ENCODE assay signal across 1 cellular context in the genomic region with DNA sequence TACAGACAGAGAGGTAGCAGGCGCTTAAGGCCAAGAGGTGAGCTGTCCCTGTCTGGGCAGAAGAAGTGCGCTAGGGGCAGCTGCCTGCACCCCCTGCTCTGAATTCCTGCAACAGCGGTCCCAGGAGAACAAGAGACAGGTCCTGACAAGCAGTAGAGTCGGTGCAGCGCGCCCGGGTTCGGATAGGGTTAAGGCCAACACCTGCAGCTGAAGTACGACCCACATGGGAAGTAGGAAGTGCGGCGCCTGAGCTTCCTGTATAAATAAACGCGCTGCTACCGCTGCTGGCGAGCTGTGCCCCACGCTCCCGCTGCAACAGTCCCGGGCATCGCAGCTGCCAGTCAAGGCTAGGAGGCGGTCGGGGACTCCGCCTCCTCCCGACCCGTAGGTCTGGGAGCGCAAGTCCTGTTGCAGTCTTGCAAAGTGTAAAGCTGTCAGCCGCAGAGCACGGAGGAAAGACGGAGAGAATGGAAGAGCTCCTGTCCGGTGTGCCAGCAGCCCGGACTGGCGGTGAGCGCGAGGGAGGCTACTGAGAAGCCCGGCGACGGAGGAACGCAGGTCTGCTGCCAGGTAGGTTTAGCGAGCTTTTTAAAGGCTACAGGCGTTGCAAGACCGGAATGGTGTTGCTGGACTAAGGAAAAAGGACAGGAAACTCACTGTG.
TF ChIP-seq lines count a peak whose summit lies in the region.

Gene RNF144B, plus strand, starts transcription at position 290 of the 661 bp plus-strand sequence. CDS start 12,185 bp downstream, outside the sequence.

TF ChIP-seq in HEK293, 187 proteins besides CTCF, POLR2A, EP300 and RAD21 (continued from another document and continues in another):
- TF ChIP-seq, protein P1, sequence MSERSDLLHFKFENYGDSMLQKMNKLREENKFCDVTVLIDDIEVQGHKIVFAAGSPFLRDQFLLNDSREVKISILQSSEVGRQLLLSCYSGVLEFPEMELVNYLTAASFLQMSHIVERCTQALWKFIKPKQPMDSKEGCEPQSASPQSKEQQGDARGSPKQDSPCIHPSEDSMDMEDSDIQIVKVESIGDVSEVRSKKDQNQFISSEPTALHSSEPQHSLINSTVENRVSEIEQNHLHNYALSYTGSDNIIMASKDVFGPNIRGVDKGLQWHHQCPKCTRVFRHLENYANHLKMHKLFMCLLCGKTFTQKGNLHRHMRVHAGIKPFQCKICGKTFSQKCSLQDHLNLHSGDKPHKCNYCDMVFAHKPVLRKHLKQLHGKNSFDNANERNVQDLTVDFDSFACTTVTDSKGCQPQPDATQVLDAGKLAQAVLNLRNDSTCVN (tag by site-specific recombination; optimal IDR thresholded peaks at IDR 0.05), result peak; percentile 66
- peak; percentile 76; the same call in 1 of the 2 replicates for TF ChIP-seq HIC1 (tag by site-specific recombination; IDR thresholded peaks at IDR 0.05)
- no peak for TF ChIP-seq ZNF23 (tag by site-specific recombination; IDR thresholded peaks at IDR 0.05; ENCODE audit: borderline replicate concordance)
- no peak for TF ChIP-seq ZNF670 (tag by site-specific recombination; IDR thresholded peaks at IDR 0.05; ENCODE audit: low read depth)
- no peak for TF ChIP-seq SETDB1 (IDR thresholded peaks at IDR 0.05; ENCODE audit: insufficient read length, low read length)
- TF ChIP-seq BCL6B (tag by site-specific recombination; IDR thresholded peaks at IDR 0.05), result no peak
- no peak for TF ChIP-seq WT1 (tag by site-specific recombination; IDR thresholded peaks at IDR 0.05)
- TF ChIP-seq ZNF146 (tag by site-specific recombination; IDR thresholded peaks at IDR 0.05), result no peak
- TF ChIP-seq KLF16 (tag by site-specific recombination; IDR thresholded peaks at IDR 0.05), result no peak
- TF ChIP-seq ZSCAN30 (tag by site-specific recombination; IDR thresholded peaks at IDR 0.05), result 0 out of 2 replicates have a peak, but pooled peaks have one; percentile 42
- TF ChIP-seq ZNF341 (tag by site-specific recombination; IDR thresholded peaks at IDR 0.05; ENCODE audit: low read depth), result peak; percentile 90
- peak; percentile 29 for TF ChIP-seq GLIS2 (tag by site-specific recombination; IDR thresholded peaks at IDR 0.05)
- no peak for TF ChIP-seq BCL11A (tag by site-specific recombination; IDR thresholded peaks at IDR 0.05; ENCODE audit: low read depth)
- no peak for TF ChIP-seq ZNF623 (tag by site-specific recombination; IDR thresholded peaks at IDR 0.05)
- peak; percentile 96 for TF ChIP-seq ZBTB20 (tag by site-specific recombination; IDR thresholded peaks at IDR 0.05)
- TF ChIP-seq ZNF571 (tag by site-specific recombination; IDR thresholded peaks at IDR 0.05), result no peak
- TF ChIP-seq ZNF26 (tag by site-specific recombination; IDR thresholded peaks at IDR 0.05), result no peak
- no peak for TF ChIP-seq ZNF211 (tag by site-specific recombination; IDR thresholded peaks at IDR 0.05; ENCODE audit: low read depth)
- no peak for TF ChIP-seq ZNF274 (IDR thresholded peaks at IDR 0.05; ENCODE audit: low read length)
- TF ChIP-seq ZNF274 (tag by site-specific recombination; IDR thresholded peaks at IDR 0.05; ENCODE audit: borderline replicate concordance), result no peak
- TF ChIP-seq ZNF324 (tag by site-specific recombination; IDR thresholded peaks at IDR 0.05), result no peak
- no peak for TF ChIP-seq ZNF302 (tag by site-specific recombination; IDR thresholded peaks at IDR 0.05; ENCODE audit: low read depth)
- TF ChIP-seq HOXA7 (CRISPR knock-in tag; IDR thresholded peaks at IDR 0.05; ENCODE audit: borderline replicate concordance), result no peak
- TF ChIP-seq ZNF398 (tag by site-specific recombination; IDR thresholded peaks at IDR 0.05), result no peak
- TF ChIP-seq, protein P2, sequence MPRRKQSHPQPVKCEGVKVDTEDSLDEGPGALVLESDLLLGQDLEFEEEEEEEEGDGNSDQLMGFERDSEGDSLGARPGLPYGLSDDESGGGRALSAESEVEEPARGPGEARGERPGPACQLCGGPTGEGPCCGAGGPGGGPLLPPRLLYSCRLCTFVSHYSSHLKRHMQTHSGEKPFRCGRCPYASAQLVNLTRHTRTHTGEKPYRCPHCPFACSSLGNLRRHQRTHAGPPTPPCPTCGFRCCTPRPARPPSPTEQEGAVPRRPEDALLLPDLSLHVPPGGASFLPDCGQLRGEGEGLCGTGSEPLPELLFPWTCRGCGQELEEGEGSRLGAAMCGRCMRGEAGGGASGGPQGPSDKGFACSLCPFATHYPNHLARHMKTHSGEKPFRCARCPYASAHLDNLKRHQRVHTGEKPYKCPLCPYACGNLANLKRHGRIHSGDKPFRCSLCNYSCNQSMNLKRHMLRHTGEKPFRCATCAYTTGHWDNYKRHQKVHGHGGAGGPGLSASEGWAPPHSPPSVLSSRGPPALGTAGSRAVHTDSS (tag by site-specific recombination; IDR thresholded peaks at IDR 0.05), result no peak
- TF ChIP-seq, protein P3, sequence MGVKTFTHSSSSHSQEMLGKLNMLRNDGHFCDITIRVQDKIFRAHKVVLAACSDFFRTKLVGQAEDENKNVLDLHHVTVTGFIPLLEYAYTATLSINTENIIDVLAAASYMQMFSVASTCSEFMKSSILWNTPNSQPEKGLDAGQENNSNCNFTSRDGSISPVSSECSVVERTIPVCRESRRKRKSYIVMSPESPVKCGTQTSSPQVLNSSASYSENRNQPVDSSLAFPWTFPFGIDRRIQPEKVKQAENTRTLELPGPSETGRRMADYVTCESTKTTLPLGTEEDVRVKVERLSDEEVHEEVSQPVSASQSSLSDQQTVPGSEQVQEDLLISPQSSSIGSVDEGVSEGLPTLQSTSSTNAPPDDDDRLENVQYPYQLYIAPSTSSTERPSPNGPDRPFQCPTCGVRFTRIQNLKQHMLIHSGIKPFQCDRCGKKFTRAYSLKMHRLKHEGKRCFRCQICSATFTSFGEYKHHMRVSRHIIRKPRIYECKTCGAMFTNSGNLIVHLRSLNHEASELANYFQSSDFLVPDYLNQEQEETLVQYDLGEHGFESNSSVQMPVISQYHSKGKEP (tag by site-specific recombination; IDR thresholded peaks at IDR 0.05), result peak; percentile 90
- TF ChIP-seq KLF7 (tag by site-specific recombination; IDR thresholded peaks at IDR 0.05; ENCODE audit: borderline replicate concordance), result no peak
- no peak for TF ChIP-seq FEZF1 (tag by site-specific recombination; IDR thresholded peaks at IDR 0.05)
- TF ChIP-seq ZNF394 (tag by site-specific recombination; IDR thresholded peaks at IDR 0.05; ENCODE audit: borderline replicate concordance), result no peak
- no peak for TF ChIP-seq ZNF280D (tag by site-specific recombination; IDR thresholded peaks at IDR 0.05)
- peak; percentile 68; the same call in 1 of the 2 replicates for TF ChIP-seq ZEB2 (tag by site-specific recombination; IDR thresholded peaks at IDR 0.05)
- TF ChIP-seq ZNF404 (tag by site-specific recombination; IDR thresholded peaks at IDR 0.05), result no peak
- no peak for TF ChIP-seq ZNF654 (tag by site-specific recombination; IDR thresholded peaks at IDR 0.05; ENCODE audit: low read depth)
- TF ChIP-seq ZNF214 (tag by site-specific recombination; IDR thresholded peaks at IDR 0.05; ENCODE audit: borderline replicate concordance), result no peak
- TF ChIP-seq ZNF350 (tag by site-specific recombination; IDR thresholded peaks at IDR 0.05), result no peak
- TF ChIP-seq ZBTB6 (tag by site-specific recombination; IDR thresholded peaks at IDR 0.05), result peak; percentile 97
- no peak for TF ChIP-seq ZNF112 (tag by site-specific recombination; IDR thresholded peaks at IDR 0.05)
- no peak for TF ChIP-seq ZNF777 (tag by site-specific recombination; IDR thresholded peaks at IDR 0.05; ENCODE audit: borderline replicate concordance)
- TF ChIP-seq ZNF292 (tag by site-specific recombination; IDR thresholded peaks at IDR 0.05; ENCODE audit: borderline replicate concordance, low read depth), result no peak
- TF ChIP-seq ZSCAN16 (tag by site-specific recombination; IDR thresholded peaks at IDR 0.05), result 0 out of 2 replicates have a peak, but pooled peaks have one; percentile 22
- no peak for TF ChIP-seq RBAK (tag by site-specific recombination; IDR thresholded peaks at IDR 0.05)
- no peak for TF ChIP-seq ZNF121 (tag by site-specific recombination; IDR thresholded peaks at IDR 0.05)
- no peak for TF ChIP-seq ZNF19 (tag by site-specific recombination; IDR thresholded peaks at IDR 0.05; ENCODE audit: low read depth)
- peak; percentile 64 for TF ChIP-seq IKZF3 (tag by site-specific recombination; IDR thresholded peaks at IDR 0.05)
- peak; percentile 71; the same call in 1 of the 2 replicates for TF ChIP-seq ZNF660 (tag by site-specific recombination; IDR thresholded peaks at IDR 0.05)
- TF ChIP-seq GLI4 (tag by site-specific recombination; IDR thresholded peaks at IDR 0.05), result no peak
- TF ChIP-seq ZNF174 (tag by site-specific recombination; IDR thresholded peaks at IDR 0.05), result no peak
- TF ChIP-seq ZNF266 (tag by site-specific recombination; IDR thresholded peaks at IDR 0.05; ENCODE audit: low read depth), result no peak
- no peak for TF ChIP-seq ZNF624 (tag by site-specific recombination; IDR thresholded peaks at IDR 0.05)
